In genomic region chr14:99549684-99550083, GRCh38 we compare ENCODE assay signal across 1 cellular context.
TF ChIP-seq lines count a peak whose summit lies in the region.

No MANE protein-coding gene starts in this region.

TF ChIP-seq in HepG2, 621 proteins besides CTCF, POLR2A, EP300 and RAD21 (continued from another document and continues in another):
- TF ChIP-seq ZBTB34 (CRISPR knock-in tag; IDR thresholded peaks at IDR 0.05) (no peak), ZNF607 (CRISPR knock-in tag; IDR thresholded peaks at IDR 0.05; ENCODE audit: borderline replicate concordance) (no peak), ZMAT5 (CRISPR knock-in tag; IDR thresholded peaks at IDR 0.05; ENCODE audit: borderline replicate concordance, low read depth) (no peak), SMAD3 (CRISPR knock-in tag; IDR thresholded peaks at IDR 0.05) (0 out of 2 replicates have a peak, but pooled peaks have one; percentile 26), ZNF274 (CRISPR knock-in tag; IDR thresholded peaks at IDR 0.05) (no peak), ZNF616 (CRISPR knock-in tag; IDR thresholded peaks at IDR 0.05; ENCODE audit: low read depth) (no peak), ZNF550 (CRISPR knock-in tag; IDR thresholded peaks at IDR 0.05; ENCODE audit: borderline replicate concordance) (no peak), ZNF557 (CRISPR knock-in tag; IDR thresholded peaks at IDR 0.05) (no peak), ZNF263 (CRISPR knock-in tag; IDR thresholded peaks at IDR 0.05) (peak; percentile 77), ZNF784 (CRISPR knock-in tag; IDR thresholded peaks at IDR 0.05; ENCODE audit: borderline replicate concordance) (no peak), CHCHD3 (CRISPR knock-in tag; IDR thresholded peaks at IDR 0.05) (no peak), ZNF768 (CRISPR knock-in tag; IDR thresholded peaks at IDR 0.05) (peak; percentile 100), ZNF660 (CRISPR knock-in tag; IDR thresholded peaks at IDR 0.05; ENCODE audit: borderline replicate concordance, low read depth) (no peak), NR2F6 (IDR thresholded peaks at IDR 0.05) (no peak), NR2F6 (CRISPR knock-in tag; IDR thresholded peaks at IDR 0.05) (no peak), JUN (CRISPR knock-in tag; IDR thresholded peaks at IDR 0.05) (no peak), ELK4 (CRISPR knock-in tag; IDR thresholded peaks at IDR 0.05; ENCODE audit: borderline replicate concordance) (no peak), ZBTB10 (CRISPR knock-in tag; IDR thresholded peaks at IDR 0.05; ENCODE audit: borderline replicate concordance) (no peak), ZMYM3 (CRISPR knock-in tag; IDR thresholded peaks at IDR 0.05) (peak; percentile 96), ZNF570 (CRISPR knock-in tag; IDR thresholded peaks at IDR 0.05; ENCODE audit: borderline replicate concordance) (no peak), CBX5 (CRISPR knock-in tag; IDR thresholded peaks at IDR 0.05; ENCODE audit: borderline replicate concordance) (0 out of 2 replicates have a peak, but pooled peaks have one; percentile 53), CENPBD1 (CRISPR knock-in tag; IDR thresholded peaks at IDR 0.05; ENCODE audit: borderline replicate concordance, low read depth) (no peak), MYC (CRISPR knock-in tag; IDR thresholded peaks at IDR 0.05; ENCODE audit: borderline replicate concordance) (no peak), ELF4 (CRISPR knock-in tag; IDR thresholded peaks at IDR 0.05; ENCODE audit: borderline replicate concordance) (no peak), DR1 (CRISPR knock-in tag; IDR thresholded peaks at IDR 0.05) (no peak), REXO4 (CRISPR knock-in tag; IDR thresholded peaks at IDR 0.05; ENCODE audit: borderline replicate concordance) (no peak), DMAP1 (CRISPR knock-in tag; IDR thresholded peaks at IDR 0.05) (no peak), ATF1 (CRISPR knock-in tag; IDR thresholded peaks at IDR 0.05) (no peak), ESRRA (CRISPR knock-in tag; IDR thresholded peaks at IDR 0.05; ENCODE audit: low read depth) (no peak), ZBTB3 (CRISPR knock-in tag; IDR thresholded peaks at IDR 0.05; ENCODE audit: borderline replicate concordance, low read depth) (no peak), ZNF234 (CRISPR knock-in tag; conservative IDR thresholded peaks at IDR 0.05) (no peak), ZNF615 (CRISPR knock-in tag; IDR thresholded peaks at IDR 0.05; ENCODE audit: borderline replicate concordance) (no peak), ARID4A (CRISPR knock-in tag; IDR thresholded peaks at IDR 0.05; ENCODE audit: borderline replicate concordance) (peak; percentile 32), POGK (CRISPR knock-in tag; conservative IDR thresholded peaks at IDR 0.05) (no peak; the same call in 1 of the 2 replicates), SKI (IDR thresholded peaks at IDR 0.05; ENCODE audit: partially characterized antibody) (no peak), GMEB1 (CRISPR knock-in tag; IDR thresholded peaks at IDR 0.05; ENCODE audit: borderline replicate concordance) (no peak), SP1 (IDR thresholded peaks at IDR 0.05) (no peak), SP1 (CRISPR knock-in tag; IDR thresholded peaks at IDR 0.05) (no peak), ZNF713 (CRISPR knock-in tag; IDR thresholded peaks at IDR 0.05) (no peak), CBX2 (IDR thresholded peaks at IDR 0.05; ENCODE audit: low read depth, low read length) (no peak), CBX2 (CRISPR knock-in tag; IDR thresholded peaks at IDR 0.05; ENCODE audit: low read depth) (no peak), PHF20 (CRISPR knock-in tag; IDR thresholded peaks at IDR 0.05) (no peak), PAWR (CRISPR knock-in tag; IDR thresholded peaks at IDR 0.05; ENCODE audit: borderline replicate concordance) (no peak), ZHX2 (IDR thresholded peaks at IDR 0.05; ENCODE audit: low read depth) (no peak), ZHX2 (CRISPR knock-in tag; IDR thresholded peaks at IDR 0.05; ENCODE audit: borderline replicate concordance) (no peak)
